1 cellular context compared by ENCODE assay signal in genomic region chr6:111925296-111925695, GRCh38.
TF ChIP-seq lines count a peak whose summit lies in the region.

No MANE protein-coding gene starts in this region.

TF ChIP-seq in SK-N-SH, 30 proteins besides CTCF, POLR2A, EP300 and RAD21 (continued from another document):
- TF ChIP-seq USF1 (IDR thresholded peaks at IDR 0.05; ENCODE audit: borderline replicate concordance, low read depth) (no peak), RXRA (IDR thresholded peaks at IDR 0.05; ENCODE audit: borderline replicate concordance, low read depth) (no peak), FOSL2 (IDR thresholded peaks at IDR 0.05; ENCODE audit: borderline replicate concordance, low read depth) (no peak; the same call in 1 of the 2 replicates), NRF1 (IDR thresholded peaks at IDR 0.05; ENCODE audit: low read depth, low read length) (no peak), IRF3 (IDR thresholded peaks at IDR 0.05; ENCODE audit: low read depth, low read length) (no peak), USF2 (IDR thresholded peaks at IDR 0.05; ENCODE audit: borderline replicate concordance, low read depth, low read length) (no peak)
